Comparison of ENCODE assay signal across 11 cellular contexts in the genomic region with DNA sequence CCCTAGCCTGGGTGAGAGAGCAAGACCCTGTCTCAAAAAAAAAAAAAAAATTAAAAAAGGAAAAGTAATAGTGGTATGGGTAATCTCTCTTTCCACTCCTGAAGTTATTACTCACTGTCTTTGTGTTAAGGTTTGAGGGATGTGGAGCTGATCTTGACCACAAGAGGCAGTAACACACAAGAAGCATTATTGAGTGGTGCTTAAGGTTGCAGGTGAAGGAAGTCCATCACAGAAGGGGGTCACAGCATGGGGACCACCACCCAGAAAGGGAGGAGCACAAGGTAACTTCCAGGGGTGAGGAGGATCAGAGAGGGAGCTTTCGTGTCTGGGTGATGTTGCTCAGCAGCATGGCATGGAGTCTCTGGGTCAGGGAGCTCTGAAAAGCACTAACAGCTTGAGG.
DNase-seq lines count a peak whose midpoint lies in the region; ATAC-seq, FAIRE-seq and TF ChIP-seq lines count a peak whose summit lies in the region.
"Had no signal": no experiment of that assay in that cellular context is flagged by ENCODE, and none has a peak within 500 bp of the region (broad histone marks: within the 10 kb centered on the region; RNA-seq: fewer than 3 reads in every experiment).

No MANE protein-coding gene starts in this region.

- H3K27ac Mint-ChIP-seq in activated naive CD4-positive, alpha-beta T cell treated with anti-CD3 and anti-CD28 coated beads for 36 hours: no peak overlapping the region

- H3K4me3 ChIP-seq in parathyroid adenoma (ENCODE audit: low read depth, low read length) (no peak overlapping the region), pancreas (no peak overlapping the region)

- no peaks in the 10 kb centered on the region for H3K4me1 Mint-ChIP-seq in activated naive CD4-positive, alpha-beta T cell treated with anti-CD3 and anti-CD28 coated beads for 36 hours (ENCODE audit: low read depth)

- no peak overlapping the region for H3K9ac ChIP-seq in parathyroid adenoma

- TF ChIP-seq CTCF in parathyroid adenoma (IDR thresholded peaks at IDR 0.05) (peak; percentile 21), pancreas (IDR thresholded peaks at IDR 0.05) (peak in 1 of 4 donors; percentile 9)

- H3K36me3 Mint-ChIP-seq in activated naive CD4-positive, alpha-beta T cell treated with anti-CD3 and anti-CD28 coated beads for 36 hours (ENCODE audit: low read depth): no peaks in the 10 kb centered on the region

- peak; percentile 4 for DNase-seq in DMS 273 (lab: John Stamatoyannopoulos, UW; ENCODE audit: unreplicated experiment)
- DNase-seq in DMS 273 treated with DMSO at 0.1 percent for 48 hours (lab: John Stamatoyannopoulos, UW): no peak
- peak; percentile 11 to 23 for DNase-seq in T47D (ENCODE audit: low read depth in 1 of 2, low spot score in 1 of 2)
- no peak for DNase-seq in activated naive CD4-positive, alpha-beta T cell treated with anti-CD3 and anti-CD28 coated beads for 36 hours
- DNase-seq in pancreas: no peak
- DNase-seq in AG08396 (ENCODE audit: low spot score): no peak
- DNase-seq: NCI-H446 treated with DMSO at 0.1 percent for 48 hours, right cardiac atrium had no signal

- no peaks in the 10 kb centered on the region for H3K79me2 ChIP-seq in parathyroid adenoma

- H3K27me3 ChIP-seq in parathyroid adenoma (ENCODE audit: control insufficient read depth, insufficient read depth, low read length): no peaks in the 10 kb centered on the region
- H3K27me3 ChIP-seq in pancreas: no peaks in the 10 kb centered on the region

- H3K27ac ChIP-seq in parathyroid adenoma (no peak overlapping the region), pancreas (no peak overlapping the region)

- H3K27me3 Mint-ChIP-seq in activated naive CD4-positive, alpha-beta T cell treated with anti-CD3 and anti-CD28 coated beads for 36 hours (ENCODE audit: low read depth): no peaks in the 10 kb centered on the region

- intact Hi-C loops in activated naive CD4-positive, alpha-beta T cell treated with anti-CD3 and anti-CD28 coated beads for 36 hours (cut with micrococcal nuclease): no loop called here
- intact Hi-C loops in pancreas (cut with DNase I): no loop called here

- no peak overlapping the region for H3K4me2 ChIP-seq in parathyroid adenoma (ENCODE audit: low read length)

- no peak overlapping the region for H3K4me3 Mint-ChIP-seq in activated naive CD4-positive, alpha-beta T cell treated with anti-CD3 and anti-CD28 coated beads for 36 hours

- CTCF ChIA-PET in activated naive CD4-positive, alpha-beta T cell treated with anti-CD3 and anti-CD28 coated beads for 36 hours (lab: Charles Lee): interaction anchor here (0.6 to 1.2 kb wide), 6 partner anchors 70 to 452 kb away, joined by 3 to 7 read pairs (median 3); a partner anchor contains a TSS

- 72 to 89% methylated on average over 1 of the region's 1 CpG for WGBS in pancreas, 2 donors

- no peaks in the 10 kb centered on the region for H3K9me3 ChIP-seq in parathyroid adenoma (ENCODE audit: control insufficient read depth, low read length)
- no peaks in the 10 kb centered on the region for H3K9me3 ChIP-seq in pancreas

- no peak overlapping the region for H2AFZ ChIP-seq in parathyroid adenoma

- H3K9me3 Mint-ChIP-seq in activated naive CD4-positive, alpha-beta T cell treated with anti-CD3 and anti-CD28 coated beads for 36 hours: no peaks in the 10 kb centered on the region

- ATAC-seq in HG03378 (IDR thresholded peaks at IDR 0.05; ENCODE audit: unreplicated experiment) (peak; percentile 49), pancreas (no peak)
- ATAC-seq: right cardiac atrium had no signal

- H3K4me1 ChIP-seq in parathyroid adenoma: no peaks in the 10 kb centered on the region
- no peaks in the 10 kb centered on the region for H3K4me1 ChIP-seq in pancreas

- in situ Hi-C loops in T47D (cut with HindIII; ENCODE audit: low pct_unique_long_range_greater_than_20kb, low sequenced_read_pairs): no loop called here

- no peak for FAIRE-seq in pancreas (lab: Jason Lieb, UNC)
- FAIRE-seq: A204.1 had no signal

- H3K36me3 ChIP-seq in parathyroid adenoma (ENCODE audit: control insufficient read depth, insufficient read depth, low read length) (no peaks in the 10 kb centered on the region), pancreas (no peaks in the 10 kb centered on the region)

Comparison
In these comparisons a context has a peak if more than half of its experiments do, and no peak if none do; other contexts are left out.
1. DNase-seq: peak in DMS 273 (single experiment) and T47D (2 of 2); none in DMS 273 treated with DMSO at 0.1 percent for 48 hours (single experiment), activated naive CD4-positive, alpha-beta T cell treated with anti-CD3 and anti-CD28 coated beads for 36 hours (single experiment), pancreas (0 of 6) and AG08396 (single experiment).